15 cellular contexts compared by ENCODE assay signal in genomic region chr15:32866486-32867312, GRCh38.
A peak's percentile ranks its signal among the peaks of the same experiment; 100 is the strongest.
DNase-seq lines count a peak whose midpoint lies in the region; ATAC-seq and TF ChIP-seq lines count a peak whose summit lies in the region.
"Had no signal": no experiment of that assay in that cellular context is flagged by ENCODE, and none has a peak within 500 bp of the region (broad histone marks: within the 10 kb centered on the region; RNA-seq: fewer than 3 reads in every experiment).

No MANE protein-coding gene starts in this region.

- no peaks in the 10 kb centered on the region for H3K9me3 Mint-ChIP-seq in WTC11
- H3K9me3 Mint-ChIP-seq: naive thymus-derived CD8-positive, alpha-beta T cell had no signal

- CTCF ChIA-PET in WTC11 (lab: Charles Lee) = interaction anchor here (1.2 kb wide), 1 partner anchor 23 kb away, joined by 3 read pairs; no protein-coding TSS in a partner anchor

- no peaks in the 10 kb centered on the region for H3K36me3 ChIP-seq in left ventricle myocardium inferior
- no peaks in the 10 kb centered on the region for H3K36me3 ChIP-seq in right lobe of liver

- H3K4me1 Mint-ChIP-seq in WTC11 = peaks cover 14% of the 10 kb centered on the region

- no peaks in the 10 kb centered on the region for H3K9me3 ChIP-seq in left ventricle myocardium inferior (replicated peaks)
- no peaks in the 10 kb centered on the region for H3K9me3 ChIP-seq in right lobe of liver

- peak; percentile 29 for ATAC-seq in left ventricle myocardium superior
- no peak for ATAC-seq in WTC11
- peak; percentile 32 to 66 (median 52) for ATAC-seq in right lobe of liver
- ATAC-seq in HG02623 (IDR thresholded peaks at IDR 0.05; ENCODE audit: unreplicated experiment) = no peak
- ATAC-seq: naive thymus-derived CD8-positive, alpha-beta T cell had no signal

- H3K27ac ChIP-seq in left ventricle myocardium inferior (replicated peaks) (no peak overlapping the region), right lobe of liver (no peak overlapping the region), coronary artery (no peak overlapping the region)

- 41% methylated on average over 6 of the region's 6 CpGs for WGBS in right lobe of liver (ENCODE audit: insufficient coverage, low coverage, low lambda C conversion rate, missing lambda C conversion rate)

- no peak for DNase-seq in left ventricle myocardium superior
- no peak for DNase-seq in left ventricle myocardium inferior
- DNase-seq in WTC11 (ENCODE audit: low spot score) = no peak
- no peak for DNase-seq in right lobe of liver
- DNase-seq in hepatic stellate cell (ENCODE audit: low spot score) = no peak
- DNase-seq in DMS153 treated with DMSO at 0.1 percent for 48 hours (lab: John Stamatoyannopoulos, UW; ENCODE audit: unreplicated experiment) = no peak
- DNase-seq in coronary artery (ENCODE audit: low spot score) = no peak
- DNase-seq: activated CD4-positive, alpha-beta T cell treated with anti-CD3 and anti-CD28 coated beads for 48 hours; activated gamma-delta T cell treated with Interleukin-2 at 50 U/mL for 16 hours; cortex of kidney; hypothalamus; naive thymus-derived CD8-positive, alpha-beta T cell; NCI-H1930; stimulated activated CD4-positive, alpha-beta T cell treated with anti-CD3 and anti-CD28 coated beads, Interleukin-1b, Interleukin-23, amount 100 ng/mL, for 48 hours had no signal

- H3K27me3 ChIP-seq in left ventricle myocardium inferior (ENCODE audit: low read depth) = no peaks in the 10 kb centered on the region
- H3K27me3 ChIP-seq in right lobe of liver = no peaks in the 10 kb centered on the region

- POLR2A ChIA-PET in WTC11 (lab: Charles Lee) = interaction anchor here (0.7 kb wide), 1 partner anchor 643 kb away, joined by 3 read pairs; no protein-coding TSS in a partner anchor

- intact Hi-C loops in left ventricle myocardium superior (cut with micrococcal nuclease) (no loop called here), left ventricle myocardium inferior (cut with micrococcal nuclease) (no loop called here), right lobe of liver (cut with DNase I) (no loop called here)

- H3K4me3 ChIP-seq in left ventricle myocardium inferior (no peak overlapping the region), right lobe of liver (no peak overlapping the region), coronary artery (no peak overlapping the region)

- TF ChIP-seq CTCF in left ventricle myocardium inferior (IDR thresholded peaks at IDR 0.05; ENCODE audit: borderline replicate concordance) = no peak
- no peak for TF ChIP-seq CTCF in WTC11 (IDR thresholded peaks at IDR 0.05)
- no peak for TF ChIP-seq CTCF in right lobe of liver (IDR thresholded peaks at IDR 0.05)
- TF ChIP-seq CTCF in coronary artery (IDR thresholded peaks at IDR 0.05) = no peak

- H3K4me1 ChIP-seq in left ventricle myocardium inferior (no peaks in the 10 kb centered on the region), right lobe of liver (no peaks in the 10 kb centered on the region)

- no peak for TF ChIP-seq POLR2A in right lobe of liver (IDR thresholded peaks at IDR 0.05)

- peak overlapping the region; percentile 33 for H3K27ac Mint-ChIP-seq in WTC11

- no peaks in the 10 kb centered on the region for H3K27me3 Mint-ChIP-seq in WTC11 (ENCODE audit: low read depth)
- H3K27me3 Mint-ChIP-seq: naive thymus-derived CD8-positive, alpha-beta T cell had no signal

- no peaks in the 10 kb centered on the region for H3K36me3 Mint-ChIP-seq in WTC11

- no peak overlapping the region for H3K4me3 Mint-ChIP-seq in WTC11
- H3K4me3 Mint-ChIP-seq: naive thymus-derived CD8-positive, alpha-beta T cell had no signal

TF ChIP-seq in WTC11, 78 proteins besides CTCF, POLR2A, EP300 and RAD21:
- TF ChIP-seq, protein P1, sequence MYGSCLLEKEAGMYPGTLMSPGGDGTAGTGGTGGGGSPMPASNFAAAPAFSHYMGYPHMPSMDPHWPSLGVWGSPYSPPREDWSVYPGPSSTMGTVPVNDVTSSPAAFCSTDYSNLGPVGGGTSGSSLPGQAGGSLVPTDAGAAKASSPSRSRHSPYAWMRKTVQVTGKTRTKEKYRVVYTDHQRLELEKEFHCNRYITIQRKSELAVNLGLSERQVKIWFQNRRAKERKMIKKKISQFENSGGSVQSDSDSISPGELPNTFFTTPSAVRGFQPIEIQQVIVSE (CRISPR knock-in tag; IDR thresholded peaks at IDR 0.05; ENCODE audit: borderline replicate concordance) = no peak
- no peak for TF ChIP-seq JAZF1 (CRISPR knock-in tag; IDR thresholded peaks at IDR 0.05)
- TF ChIP-seq, protein P2, sequence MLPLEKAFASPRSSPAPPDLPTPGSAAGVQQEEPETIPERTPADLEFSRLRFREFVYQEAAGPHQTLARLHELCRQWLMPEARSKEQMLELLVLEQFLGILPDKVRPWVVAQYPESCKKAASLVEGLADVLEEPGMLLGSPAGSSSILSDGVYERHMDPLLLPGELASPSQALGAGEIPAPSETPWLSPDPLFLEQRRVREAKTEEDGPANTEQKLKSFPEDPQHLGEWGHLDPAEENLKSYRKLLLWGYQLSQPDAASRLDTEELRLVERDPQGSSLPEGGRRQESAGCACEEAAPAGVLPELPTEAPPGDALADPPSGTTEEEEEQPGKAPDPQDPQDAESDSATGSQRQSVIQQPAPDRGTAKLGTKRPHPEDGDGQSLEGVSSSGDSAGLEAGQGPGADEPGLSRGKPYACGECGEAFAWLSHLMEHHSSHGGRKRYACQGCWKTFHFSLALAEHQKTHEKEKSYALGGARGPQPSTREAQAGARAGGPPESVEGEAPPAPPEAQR (CRISPR knock-in tag; IDR thresholded peaks at IDR 0.05) = no peak
- no peak for TF ChIP-seq NR2C2 (CRISPR knock-in tag; IDR thresholded peaks at IDR 0.05)
- TF ChIP-seq, protein P3, sequence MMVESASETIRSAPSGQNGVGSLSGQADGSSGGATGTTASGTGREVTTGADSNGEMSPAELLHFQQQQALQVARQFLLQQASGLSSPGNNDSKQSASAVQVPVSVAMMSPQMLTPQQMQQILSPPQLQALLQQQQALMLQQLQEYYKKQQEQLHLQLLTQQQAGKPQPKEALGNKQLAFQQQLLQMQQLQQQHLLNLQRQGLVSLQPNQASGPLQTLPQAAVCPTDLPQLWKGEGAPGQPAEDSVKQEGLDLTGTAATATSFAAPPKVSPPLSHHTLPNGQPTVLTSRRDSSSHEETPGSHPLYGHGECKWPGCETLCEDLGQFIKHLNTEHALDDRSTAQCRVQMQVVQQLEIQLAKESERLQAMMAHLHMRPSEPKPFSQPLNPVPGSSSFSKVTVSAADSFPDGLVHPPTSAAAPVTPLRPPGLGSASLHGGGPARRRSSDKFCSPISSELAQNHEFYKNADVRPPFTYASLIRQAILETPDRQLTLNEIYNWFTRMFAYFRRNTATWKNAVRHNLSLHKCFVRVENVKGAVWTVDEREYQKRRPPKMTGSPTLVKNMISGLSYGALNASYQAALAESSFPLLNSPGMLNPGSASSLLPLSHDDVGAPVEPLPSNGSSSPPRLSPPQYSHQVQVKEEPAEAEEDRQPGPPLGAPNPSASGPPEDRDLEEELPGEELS (CRISPR knock-in tag; IDR thresholded peaks at IDR 0.05) = no peak
- TF ChIP-seq, protein P4, sequence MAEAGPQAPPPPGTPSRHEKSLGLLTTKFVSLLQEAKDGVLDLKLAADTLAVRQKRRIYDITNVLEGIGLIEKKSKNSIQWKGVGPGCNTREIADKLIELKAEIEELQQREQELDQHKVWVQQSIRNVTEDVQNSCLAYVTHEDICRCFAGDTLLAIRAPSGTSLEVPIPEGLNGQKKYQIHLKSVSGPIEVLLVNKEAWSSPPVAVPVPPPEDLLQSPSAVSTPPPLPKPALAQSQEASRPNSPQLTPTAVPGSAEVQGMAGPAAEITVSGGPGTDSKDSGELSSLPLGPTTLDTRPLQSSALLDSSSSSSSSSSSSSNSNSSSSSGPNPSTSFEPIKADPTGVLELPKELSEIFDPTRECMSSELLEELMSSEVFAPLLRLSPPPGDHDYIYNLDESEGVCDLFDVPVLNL (CRISPR knock-in tag; IDR thresholded peaks at IDR 0.05; ENCODE audit: borderline replicate concordance, low read depth) = no peak
- no peak for TF ChIP-seq MXD4 (CRISPR knock-in tag; IDR thresholded peaks at IDR 0.05; ENCODE audit: borderline replicate concordance)
- no peak for TF ChIP-seq PRRX2 (CRISPR knock-in tag; IDR thresholded peaks at IDR 0.05)
TF ChIP-seq in WTC11: peak in this region for 0.

Comparison
In these comparisons a context has a peak if more than half of its experiments do, and no peak if none do; other contexts are left out.
1. ATAC-seq: peak in left ventricle myocardium superior (single experiment) and right lobe of liver (4 of 4); none in WTC11 (single experiment) and HG02623 (single experiment).